ENCODE assay signal across 8 cellular contexts in genomic region chr3:179651687-179652466, GRCh38. TPM values are rescaled to one million over a fixed set of nuclear protein-coding genes. Genes with fewer than 3 reads are reported as not detected.
DNase-seq lines count a peak whose midpoint lies in the region; ATAC-seq and TF ChIP-seq lines count a peak whose summit lies in the region.

No MANE protein-coding gene starts in this region.

- no peak overlapping the region for H3K4me3 ChIP-seq in body of pancreas

- H3K9me3 Mint-ChIP-seq in HFFc6 (no peaks in the 10 kb centered on the region), mesothelial cell of epicardium (no peaks in the 10 kb centered on the region)

- H3K27ac ChIP-seq in 22Rv1, result peak overlapping the region; percentile 83
- H3K27ac ChIP-seq in body of pancreas, result peak overlapping the region; percentile 82 to 94 (median 91)

- peak overlapping the region; percentile 91 for H3K27ac Mint-ChIP-seq in HFFc6
- H3K27ac Mint-ChIP-seq in mesothelial cell of epicardium, result peak overlapping the region; percentile 26

- no peak for ATAC-seq in body of pancreas
- no peak for ATAC-seq in GM18858 (IDR thresholded peaks at IDR 0.05; ENCODE audit: unreplicated experiment)
- no peak for ATAC-seq in GM21367 (IDR thresholded peaks at IDR 0.05; ENCODE audit: unreplicated experiment)

- no peak for TF ChIP-seq POLR2A in body of pancreas (IDR thresholded peaks at IDR 0.05)

- no peaks in the 10 kb centered on the region for H3K36me3 ChIP-seq in body of pancreas (replicated peaks in 1 of 2; ENCODE audit: insufficient read depth in 1 of 2, low read depth in 2 of 2)

- no peaks in the 10 kb centered on the region for H3K27me3 ChIP-seq in body of pancreas

- H3K4me3 Mint-ChIP-seq in HFFc6 (peak overlapping the region; percentile 94), mesothelial cell of epicardium (peak overlapping the region; percentile 62)

- H3K4me1 Mint-ChIP-seq in HFFc6 (ENCODE audit: low read depth), result peaks cover 41% of the 10 kb centered on the region
- H3K4me1 Mint-ChIP-seq in mesothelial cell of epicardium, result peaks cover 23% of the 10 kb centered on the region

- H3K36me3 Mint-ChIP-seq in HFFc6 (ENCODE audit: low read depth) (peaks cover 17% of the 10 kb centered on the region), mesothelial cell of epicardium (no peaks in the 10 kb centered on the region)

- TF ChIP-seq CTCF in 22Rv1 (IDR thresholded peaks at IDR 0.05), result no peak
- no peak for TF ChIP-seq CTCF in HFFc6 (IDR thresholded peaks at IDR 0.05)
- TF ChIP-seq CTCF in body of pancreas (IDR thresholded peaks at IDR 0.05), result no peak
- TF ChIP-seq CTCF in mesothelial cell of epicardium (IDR thresholded peaks at IDR 0.05; ENCODE audit: unreplicated experiment), result no peak

- no peaks in the 10 kb centered on the region for H3K9me3 ChIP-seq in body of pancreas

- no peak for DNase-seq in HFFc6
- no peak for DNase-seq in body of pancreas
- no peak for DNase-seq in mesothelial cell of epicardium (ENCODE audit: low spot score in 2 of 2, unreplicated experiment in 2 of 2)
- DNase-seq in NCI-H2081 treated with DMSO at 0.1 percent for 48 hours (lab: John Stamatoyannopoulos, UW), result no peak
- DNase-seq in stimulated activated CD4-positive, alpha-beta T cell treated with anti-CD3 and anti-CD28 coated beads, Interleukin-2, amount 100 ng/mL, for 24 hours, result no peak

- intact Hi-C loops in body of pancreas (cut with DNase I), result no loop called here

- H3K4me1 ChIP-seq in body of pancreas, result peaks cover 9% of the 10 kb centered on the region

- WGBS in body of pancreas, 2 donors, result 40 to 46% methylated on average over 11 of the region's 11 CpGs

- H3K27me3 Mint-ChIP-seq in HFFc6 (ENCODE audit: insufficient read depth) (peaks cover under 1% of the 10 kb centered on the region; the same call in 1 of the 2 replicates), mesothelial cell of epicardium (ENCODE audit: low read depth) (no peaks in the 10 kb centered on the region)

RNA-seq across cellular contexts. Expression of gene USP13, which starts 1.0 kb away (rescaled TPM):
- 10 to 100 TPM; 17.1 to 25.0 (median 21.5) TPM for total RNA-seq in HFFc6 (2021; fragmentation: NEBNext Ultra II Directional; extraction: Animal tissue kit (Norgen Biotek cat#: 25700))
- total RNA-seq in body of pancreas (1 to 10 TPM; 5.4 to 6.9 TPM), mesothelial cell of epicardium (10.3 to 11.3 TPM (median 10.6 TPM) in 3 replicates)

RNA-seq across cellular contexts. Expression of gene NDUFB5, which starts 47.3 kb away (rescaled TPM):
- 100 to 1,000 TPM in 4 of 6 experiments, 10 to 100 TPM in 2; 91.3 to 114 (median 102) TPM for total RNA-seq in HFFc6 (2021; fragmentation: NEBNext Ultra II Directional; extraction: Animal tissue kit (Norgen Biotek cat#: 25700))
- total RNA-seq in body of pancreas (10 to 100 TPM; 41.9 to 73.7 TPM), mesothelial cell of epicardium (63.8 to 67.5 TPM (median 66.9 TPM) in 3 replicates)

RNA-seq across cellular contexts. Expression of gene MRPL47, which starts 47.4 kb away (rescaled TPM):
- 10 to 100 TPM; 49.4 to 59.7 (median 56.0) TPM for total RNA-seq in HFFc6 (2021; fragmentation: NEBNext Ultra II Directional; extraction: Animal tissue kit (Norgen Biotek cat#: 25700))
- 1 to 10 TPM; 5.3 to 8.6 TPM for total RNA-seq in body of pancreas
- total RNA-seq in mesothelial cell of epicardium, result 31.1 to 33.0 TPM (median 32.7 TPM) in 3 replicates
